2 cellular contexts compared by ENCODE assay signal in genomic region chr6:19662911-19663310, GRCh38.
TF ChIP-seq lines count a peak whose summit lies in the region.

No MANE protein-coding gene starts in this region.

TF ChIP-seq in HepG2, 621 proteins besides CTCF, POLR2A, EP300 and RAD21:
- TF ChIP-seq MAFK (conservative IDR thresholded peaks at IDR 0.05 in 1 of 2, IDR thresholded peaks at IDR 0.05 in 1 of 2; ENCODE audit: low read length in 2 of 2) (peak; percentile 26 to 27; a peak in 1 of 4 replicates), MAFF (IDR thresholded peaks at IDR 0.05; ENCODE audit: low read depth, low read length) (0 out of 2 replicates have a peak, but pooled peaks have one; percentile 7), CCAR2 (optimal IDR thresholded peaks at IDR 0.05; ENCODE audit: low read depth, low read length) (no peak)

TF ChIP-seq in H1, 55 proteins besides CTCF, POLR2A, EP300 and RAD21:
- TF ChIP-seq KDM1A (IDR thresholded peaks at IDR 0.05; ENCODE audit: borderline replicate concordance, low read length) (no peak), PHF8 (conservative IDR thresholded peaks at IDR 0.05; ENCODE audit: low read depth, low read length) (no peak), BACH1 (IDR thresholded peaks at IDR 0.05; ENCODE audit: low read length) (no peak), MAFK (IDR thresholded peaks at IDR 0.05; ENCODE audit: low read depth, low read length) (no peak), CHD1 (IDR thresholded peaks at IDR 0.05; ENCODE audit: low read depth, low read length) (no peak), RNF2 (IDR thresholded peaks at IDR 0.05; ENCODE audit: borderline replicate concordance, low read depth, low read length, missing control alignments, poor library complexity, severe bottlenecking) (no peak), FOSL1 (IDR thresholded peaks at IDR 0.05; ENCODE audit: insufficient read depth, low read depth, low read length) (no peak), ATF2 (IDR thresholded peaks at IDR 0.05; ENCODE audit: low read length) (no peak), SIRT6 (IDR thresholded peaks at IDR 0.05; ENCODE audit: low read length) (no peak), SUZ12 (IDR thresholded peaks at IDR 0.05; ENCODE audit: low read length) (no peak), TBP (IDR thresholded peaks at IDR 0.05; ENCODE audit: low read depth, low read length) (no peak)
